ENCODE assay signal across 21 cellular contexts in the genomic region with DNA sequence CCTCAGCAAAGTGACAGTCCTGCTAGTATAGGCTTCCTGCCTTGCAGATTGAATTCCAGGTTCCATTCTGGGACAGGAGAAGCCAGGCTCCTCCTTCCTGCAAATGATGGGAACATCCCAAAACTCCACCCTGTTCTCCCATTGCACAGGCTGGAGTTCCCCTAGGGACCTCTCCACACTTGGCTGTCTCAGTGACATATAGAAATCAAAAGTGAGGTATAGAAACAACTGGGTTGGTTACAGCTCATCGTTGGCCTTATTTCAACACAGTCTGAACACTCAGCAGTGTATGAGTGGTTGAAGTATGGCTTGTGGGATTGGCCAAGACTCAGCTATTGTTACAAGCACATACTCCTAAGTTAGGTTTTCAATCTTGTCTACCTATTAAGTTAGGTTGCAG.
DNase-seq lines count a peak whose midpoint lies in the region; ATAC-seq and TF ChIP-seq lines count a peak whose summit lies in the region.
"Had no signal": no experiment of that assay in that cellular context is flagged by ENCODE, and none has a peak within 500 bp of the region (broad histone marks: within the 10 kb centered on the region; RNA-seq: fewer than 3 reads in every experiment).

No MANE protein-coding gene starts in this region.

- no peaks in the 10 kb centered on the region for H3K27me3 Mint-ChIP-seq in natural killer cell treated with Interleukin-12 subunit alpha and Interleukin-12 subunit beta and Interleukin-15 and Interleukin-18, amount 100 ng/mL, for 72 hours
- H3K27me3 Mint-ChIP-seq: activated T-cell treated with anti-CD3 and anti-CD28 coated beads, Interleukin-2, amount 50 U/mL, for 24 hours had no signal

- H3K4me3 ChIP-seq in DND-41 (ENCODE audit: low read depth in 1 of 2, low read length in 2 of 2) (no peak overlapping the region), RWPE2 (ENCODE audit: severe bottlenecking) (no peak overlapping the region), fibroblast of lung (replicated peaks in 1 of 4; ENCODE audit: control extremely low read depth in 1 of 4, insufficient read depth in 1 of 4, low read depth in 3 of 4, low read length in 4 of 4) (no peak overlapping the region), heart right ventricle (no peak overlapping the region)
- H3K4me3 ChIP-seq: coronary artery, spleen had no signal

- H2AFZ ChIP-seq in DND-41 (ENCODE audit: low read depth, low read length) (peak overlapping the region; percentile 39; the same call in 1 of the 2 replicates), fibroblast of lung (ENCODE audit: low read length) (no peak overlapping the region)

- H3K4me2 ChIP-seq in DND-41 (ENCODE audit: insufficient read depth, low read length) (no peak overlapping the region), fibroblast of lung (ENCODE audit: extremely low read depth, insufficient read depth, low read length) (no peak overlapping the region)

- ATAC-seq in DND-41 (ENCODE audit: insufficient read depth, low read depth) (no peak), HG02798 (IDR thresholded peaks at IDR 0.05; ENCODE audit: poor library complexity, unreplicated experiment) (peak; percentile 40), RWPE2 (ENCODE audit: low read depth) (peak; percentile 46; the same call in 2 of the 3 replicates), heart right ventricle (no peak), GM21737 (IDR thresholded peaks at IDR 0.05; ENCODE audit: unreplicated experiment) (no peak)
- no peak for ATAC-seq in natural killer cell treated with Interleukin-12 subunit alpha and Interleukin-12 subunit beta and Interleukin-15 and Interleukin-18, amount 100 ng/mL, for 72 hours
- ATAC-seq: left colon had no signal

- TF ChIP-seq CTCF in DND-41 (IDR thresholded peaks at IDR 0.05; ENCODE audit: borderline replicate concordance, extremely low read depth, low read length, poor library complexity, severe bottlenecking), result no peak
- no peak for TF ChIP-seq CTCF in RWPE2 (IDR thresholded peaks at IDR 0.05; ENCODE audit: poor library complexity, severe bottlenecking)
- no peak for TF ChIP-seq CTCF in fibroblast of lung (conservative IDR thresholded peaks at IDR 0.05 in 1 of 2, IDR thresholded peaks at IDR 0.05 in 1 of 2; ENCODE audit: low read depth in 1 of 2, low read length in 2 of 2)
- no peak for TF ChIP-seq CTCF in heart right ventricle (IDR thresholded peaks at IDR 0.05)

- H4K20me1 ChIP-seq in DND-41 (ENCODE audit: insufficient read depth, low read length) (no peaks in the 10 kb centered on the region), fibroblast of lung (ENCODE audit: control insufficient read depth, extremely low read depth, insufficient read depth, low read length) (no peaks in the 10 kb centered on the region)

- H3K9me3 ChIP-seq in DND-41 (ENCODE audit: insufficient read depth, low read length, severe bottlenecking), result no peaks in the 10 kb centered on the region
- no peaks in the 10 kb centered on the region for H3K9me3 ChIP-seq in RWPE2 (ENCODE audit: severe bottlenecking)
- no peaks in the 10 kb centered on the region for H3K9me3 ChIP-seq in fibroblast of lung (ENCODE audit: control insufficient read depth, insufficient read depth, low read depth, low read length)
- no peaks in the 10 kb centered on the region for H3K9me3 ChIP-seq in heart right ventricle
- H3K9me3 ChIP-seq: neutrophil, spleen had no signal

- peaks cover 8% of the 10 kb centered on the region for H3K9me3 Mint-ChIP-seq in natural killer cell treated with Interleukin-12 subunit alpha and Interleukin-12 subunit beta and Interleukin-15 and Interleukin-18, amount 100 ng/mL, for 72 hours

- no peaks in the 10 kb centered on the region for H3K27me3 ChIP-seq in DND-41 (ENCODE audit: insufficient read depth, low read length, poor library complexity)
- H3K27me3 ChIP-seq in RWPE2 (ENCODE audit: insufficient read depth, poor library complexity, severe bottlenecking), result peaks cover 3% of the 10 kb centered on the region
- H3K27me3 ChIP-seq in fibroblast of lung (ENCODE audit: control insufficient read depth, insufficient read depth, low read length), result no peaks in the 10 kb centered on the region
- no peaks in the 10 kb centered on the region for H3K27me3 ChIP-seq in heart right ventricle
- H3K27me3 ChIP-seq: neutrophil, spleen had no signal

- no peak overlapping the region for H3K4me3 Mint-ChIP-seq in natural killer cell treated with Interleukin-12 subunit alpha and Interleukin-12 subunit beta and Interleukin-15 and Interleukin-18, amount 100 ng/mL, for 72 hours
- H3K4me3 Mint-ChIP-seq: activated T-cell treated with anti-CD3 and anti-CD28 coated beads, Interleukin-2, amount 50 U/mL, for 24 hours; mesothelial cell of epicardium had no signal

- H3K27ac ChIP-seq in DND-41 (ENCODE audit: low read length) (no peak overlapping the region), RWPE2 (ENCODE audit: poor library complexity, severe bottlenecking) (no peak overlapping the region), fibroblast of lung (ENCODE audit: insufficient read depth, low read length) (no peak overlapping the region), heart right ventricle (no peak overlapping the region)
- H3K27ac ChIP-seq: coronary artery, HL-60, neutrophil, spleen had no signal

- intact Hi-C loops in heart right ventricle (cut with DNase I), result no loop called here

- H3K27ac Mint-ChIP-seq in natural killer cell treated with Interleukin-12 subunit alpha and Interleukin-12 subunit beta and Interleukin-15 and Interleukin-18, amount 100 ng/mL, for 72 hours, result no peak overlapping the region
- H3K27ac Mint-ChIP-seq: activated T-cell treated with anti-CD3 and anti-CD28 coated beads, Interleukin-2, amount 50 U/mL, for 24 hours; mesothelial cell of epicardium had no signal

- H3K9ac ChIP-seq in DND-41 (ENCODE audit: low read depth, low read length) (no peak overlapping the region), fibroblast of lung (ENCODE audit: insufficient read depth, low read length) (no peak overlapping the region)

- H3K4me1 ChIP-seq in DND-41 (ENCODE audit: insufficient read depth, low read length) (peaks cover 12% of the 10 kb centered on the region), RWPE2 (ENCODE audit: insufficient read depth, poor library complexity, severe bottlenecking) (peaks cover 5% of the 10 kb centered on the region), fibroblast of lung (ENCODE audit: control insufficient read depth, extremely low read depth, insufficient read depth, low read length) (no peaks in the 10 kb centered on the region), heart right ventricle (no peaks in the 10 kb centered on the region)

- H3K36me3 ChIP-seq in DND-41 (ENCODE audit: insufficient read depth, low read length) (no peaks in the 10 kb centered on the region), RWPE2 (ENCODE audit: low read depth) (no peaks in the 10 kb centered on the region; the same call in 1 of the 2 replicates), fibroblast of lung (ENCODE audit: control insufficient read depth, insufficient read depth, low read length) (no peaks in the 10 kb centered on the region), heart right ventricle (no peaks in the 10 kb centered on the region)
- H3K36me3 ChIP-seq: neutrophil, spleen had no signal

- no peaks in the 10 kb centered on the region for H3K79me2 ChIP-seq in DND-41 (ENCODE audit: insufficient read depth, low read length)
- H3K79me2 ChIP-seq in fibroblast of lung (ENCODE audit: control insufficient read depth, insufficient read depth, low read length), result no peaks in the 10 kb centered on the region

- H3K36me3 Mint-ChIP-seq in natural killer cell treated with Interleukin-12 subunit alpha and Interleukin-12 subunit beta and Interleukin-15 and Interleukin-18, amount 100 ng/mL, for 72 hours, result no peaks in the 10 kb centered on the region

- 57 to 60% methylated on average over 1 of the region's 1 CpG for WGBS in heart right ventricle, 2 donors

- H3K4me1 Mint-ChIP-seq in natural killer cell treated with Interleukin-12 subunit alpha and Interleukin-12 subunit beta and Interleukin-15 and Interleukin-18, amount 100 ng/mL, for 72 hours (ENCODE audit: low read depth in 2 of 2), result no peaks in the 10 kb centered on the region

- DNase-seq in DND-41, result no peak
- no peak for DNase-seq in RWPE2 (ENCODE audit: low spot score)
- peak; percentile 9 to 18 for DNase-seq in fibroblast of lung (ENCODE audit: low read depth in 2 of 2)
- DNase-seq in natural killer cell treated with Interleukin-12 subunit alpha and Interleukin-12 subunit beta and Interleukin-15 and Interleukin-18, amount 100 ng/mL, for 72 hours (ENCODE audit: low spot score), result no peak
- DNase-seq in heart right ventricle, result no peak
- DNase-seq in DMS 273 treated with DMSO at 0.1 percent for 48 hours (lab: John Stamatoyannopoulos, UW), result no peak
- DNase-seq: activated CD4-positive, alpha-beta T cell treated with anti-CD3 and anti-CD28 coated beads, Interleukin-2, amount 50 U/mL, for 48 hours; activated naive CD4-positive, alpha-beta T cell treated with anti-CD3 and anti-CD28 coated beads, Interleukin-2, amount 50 U/mL, for 16 hours; activated T-cell treated with anti-CD3 and anti-CD28 coated beads, Interleukin-2, amount 50 U/mL, for 24 hours; AML-193; Caco-2; foreskin melanocyte; left colon; NCI-H1417 treated with DMSO at 0.1 percent for 48 hours; spleen had no signal

Comparison
In these comparisons a context has a peak if more than half of its experiments do, and no peak if none do; other contexts are left out.
1. ATAC-seq: peak in HG02798 (single experiment) and RWPE2 (single experiment); none in DND-41 (single experiment), natural killer cell treated with Interleukin-12 subunit alpha and Interleukin-12 subunit beta and Interleukin-15 and Interleukin-18, amount 100 ng/mL, for 72 hours (0 of 2), heart right ventricle (0 of 8) and GM21737 (single experiment).
2. DNase-seq: peak in fibroblast of lung (2 of 2); none in DND-41 (single experiment), RWPE2 (single experiment), natural killer cell treated with Interleukin-12 subunit alpha and Interleukin-12 subunit beta and Interleukin-15 and Interleukin-18, amount 100 ng/mL, for 72 hours (single experiment), heart right ventricle (0 of 2) and DMS 273 treated with DMSO at 0.1 percent for 48 hours (single experiment).